20 cellular contexts compared by ENCODE assay signal in genomic region chr10:4088354-4089066, GRCh38.
DNase-seq lines count a peak whose midpoint lies in the region.
"Had no signal": no experiment of that assay in that cellular context is flagged by ENCODE, and none has a peak within 500 bp of the region (broad histone marks: within the 10 kb centered on the region; RNA-seq: fewer than 3 reads in every experiment).

No MANE protein-coding gene starts in this region.

- no peaks in the 10 kb centered on the region for H3K27me3 ChIP-seq in MG63
- H3K27me3 ChIP-seq: BLaER1 treated with 17β-estradiol and CSF1 and Interleukin-3, amounts not matched to agents 10 nM and 100 nM had no signal

- no peaks in the 10 kb centered on the region for H3K36me3 ChIP-seq in MG63
- H3K36me3 ChIP-seq: BLaER1 treated with 17β-estradiol and CSF1 and Interleukin-3, amounts not matched to agents 10 nM and 100 nM had no signal

- DNase-seq in DMS 273 (lab: John Stamatoyannopoulos, UW; ENCODE audit: unreplicated experiment), result peak; percentile 0
- DNase-seq in DMS 273 treated with DMSO at 0.1 percent for 48 hours (lab: John Stamatoyannopoulos, UW), result no peak
- DNase-seq in activated effector memory CD4-positive, alpha-beta T cell treated with anti-CD3 and anti-CD28 coated beads, Interleukin-2, amount 50 U/mL, for 16 hours, result peak; percentile 69
- DNase-seq in activated effector memory CD4-positive, alpha-beta T cell treated with Interleukin-2 at 50 U/mL for 16 hours, result no peak
- DNase-seq in stimulated activated CD4-positive, alpha-beta T cell treated with anti-CD3 and anti-CD28 coated beads, Interleukin-4, amount 100 ng/mL, for 1 hour, result peak; percentile 26
- no peak for DNase-seq in stimulated activated CD4-positive, alpha-beta T cell treated with anti-CD3 and anti-CD28 coated beads, Interleukin-4, amount 100 ng/mL, for 24 hours
- no peak for DNase-seq in MG63
- DNase-seq in NCI-H510A (lab: John Stamatoyannopoulos, UW), result no peak
- DNase-seq: CD4-positive, alpha-beta memory T cell; GM23248; HCEC 1CT; MV-4-11; NCI-H1105 treated with DMSO at 0.1 percent for 48 hours; NCI-H2029 treated with DMSO at 0.1 percent for 48 hours; NCI-H226; NCI-H524; NCI-H774; NK-92 treated with Interleukin-12 subunit alpha and Interleukin-12 subunit beta, amount 100 ng/mL, for 24 hours; SHP77 treated with DMSO at 0.1 percent for 48 hours had no signal

- no peaks in the 10 kb centered on the region for H3K9me3 ChIP-seq in MG63

- no peak overlapping the region for H3K4me3 ChIP-seq in MG63
- H3K4me3 ChIP-seq: BLaER1 treated with 17β-estradiol and CSF1 and Interleukin-3, amounts not matched to agents 10 nM and 100 nM; GM23248 had no signal

Comparison
In these comparisons a context has a peak if more than half of its experiments do, and no peak if none do; other contexts are left out.
1. DNase-seq: peak in DMS 273 (single experiment), activated effector memory CD4-positive, alpha-beta T cell treated with anti-CD3 and anti-CD28 coated beads, Interleukin-2, amount 50 U/mL, for 16 hours (single experiment) and stimulated activated CD4-positive, alpha-beta T cell treated with anti-CD3 and anti-CD28 coated beads, Interleukin-4, amount 100 ng/mL, for 1 hour (single experiment); none in DMS 273 treated with DMSO at 0.1 percent for 48 hours (single experiment), activated effector memory CD4-positive, alpha-beta T cell treated with Interleukin-2 at 50 U/mL for 16 hours (single experiment), stimulated activated CD4-positive, alpha-beta T cell treated with anti-CD3 and anti-CD28 coated beads, Interleukin-4, amount 100 ng/mL, for 24 hours (single experiment), MG63 (single experiment) and NCI-H510A (single experiment).